In the genomic region with DNA sequence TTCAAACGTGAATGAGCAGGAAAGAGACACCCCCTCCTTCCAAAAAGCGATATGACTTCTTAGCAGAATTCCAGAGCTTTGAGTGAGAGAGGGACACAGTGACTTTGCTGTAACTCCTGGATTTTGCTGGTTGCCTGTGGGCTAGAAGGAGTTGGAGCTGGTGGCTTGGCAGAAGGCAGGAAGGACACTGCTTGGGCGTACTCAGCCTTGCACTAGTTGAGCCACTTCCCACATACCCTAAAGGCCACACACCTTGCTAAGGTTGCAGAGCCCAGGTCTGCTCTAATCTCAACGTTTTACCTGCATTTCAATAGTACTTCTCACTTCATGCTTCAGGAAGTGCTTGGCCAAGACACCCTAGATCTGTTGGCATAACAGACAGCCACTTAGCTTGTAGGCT, we compare ENCODE assay signal across 20 cellular contexts.
"Had no signal": no experiment of that assay in that cellular context is flagged by ENCODE, and none has a peak within 500 bp of the region (broad histone marks: within the 10 kb centered on the region; RNA-seq: fewer than 3 reads in every experiment).

No MANE protein-coding gene starts in this region.

- H3K4me3 Mint-ChIP-seq: activated CD8-positive, alpha-beta T cell treated with anti-CD3 and anti-CD28 coated beads, Interleukin-2, amount 10 ng/mL, durations not matched to agents 7 days and 5 days; activated T-cell treated with anti-CD3 and anti-CD28 coated beads, Interleukin-2, amount 50 U/mL, for 4 hours; effector memory CD8-positive, alpha-beta T cell; naive thymus-derived CD8-positive, alpha-beta T cell had no signal

- H3K4me1 ChIP-seq: right lobe of liver had no signal

- H3K9me3 Mint-ChIP-seq: activated T-cell treated with anti-CD3 and anti-CD28 coated beads, Interleukin-2, amount 50 U/mL, for 4 hours; effector memory CD8-positive, alpha-beta T cell had no signal

- H3K9me3 ChIP-seq: adrenal gland, lower lobe of right lung, neutrophil, right lobe of liver, thoracic aorta had no signal

- H3K27ac ChIP-seq: foreskin keratinocyte, hepatocyte, lower lobe of right lung, neutrophil, parathyroid adenoma, right lobe of liver, thoracic aorta had no signal

- H3K27me3 ChIP-seq: adrenal gland, foreskin keratinocyte, hepatocyte, neutrophil, right lobe of liver had no signal

- FAIRE-seq: small intestine, TTC549 had no signal

- H3K27me3 Mint-ChIP-seq: effector memory CD8-positive, alpha-beta T cell; naive thymus-derived CD8-positive, alpha-beta T cell had no signal

- H3K27ac Mint-ChIP-seq: activated CD8-positive, alpha-beta T cell treated with anti-CD3 and anti-CD28 coated beads, Interleukin-2, amount 10 ng/mL, durations not matched to agents 7 days and 5 days had no signal

- DNase-seq: activated CD4-positive, alpha-beta T cell treated with anti-CD3 and anti-CD28 coated beads for 4 hours; activated CD8-positive, alpha-beta T cell treated with anti-CD3 and anti-CD28 coated beads, Interleukin-2, amount 10 ng/mL, durations not matched to agents 7 days and 5 days; activated effector memory CD4-positive, alpha-beta T cell treated with anti-CD3 and anti-CD28 coated beads, Interleukin-2, amount 50 U/mL, for 16 hours; activated naive CD4-positive, alpha-beta T cell treated with anti-CD3 and anti-CD28 coated beads, Interleukin-2, amount 50 U/mL, for 16 hours; activated T-cell treated with anti-CD3 and anti-CD28 coated beads, Interleukin-2, amount 50 U/mL, for 4 hours; adrenal gland; effector memory CD8-positive, alpha-beta T cell; left cardiac atrium; lower lobe of right lung; naive thymus-derived CD8-positive, alpha-beta T cell; right lobe of liver; small intestine; stimulated activated CD4-positive, alpha-beta T cell treated with anti-CD3 and anti-CD28 coated beads, Interleukin-15, amount 100 ng/mL, for 24 hours; stimulated activated CD4-positive, alpha-beta T cell treated with anti-CD3 and anti-CD28 coated beads, Interleukin-2, amount 100 ng/mL, for 48 hours had no signal

- H3K36me3 ChIP-seq: right lobe of liver had no signal

- ATAC-seq: activated CD8-positive, alpha-beta T cell treated with anti-CD3 and anti-CD28 coated beads, Interleukin-2, amount 10 ng/mL, durations not matched to agents 7 days and 5 days; activated T-cell treated with anti-CD3 and anti-CD28 coated beads, Interleukin-2, amount 50 U/mL, for 4 hours; effector memory CD8-positive, alpha-beta T cell; foreskin keratinocyte; left cardiac atrium; lower lobe of right lung; naive thymus-derived CD8-positive, alpha-beta T cell had no signal

- H3K4me3 ChIP-seq: adrenal gland, hepatocyte, lower lobe of right lung, right lobe of liver, thoracic aorta had no signal
